In genomic region chr4:38062894-38063168, GRCh38 we compare ENCODE assay signal across 1 cellular context.
TF ChIP-seq lines count a peak whose summit lies in the region.

No MANE protein-coding gene starts in this region.

TF ChIP-seq in HepG2, 621 proteins besides CTCF, POLR2A, EP300 and RAD21 (continued from another document):
- TF ChIP-seq ZNF609 (CRISPR knock-in tag; IDR thresholded peaks at IDR 0.05; ENCODE audit: borderline replicate concordance), result peak; percentile 10; the same call in 1 of the 2 replicates
- no peak for TF ChIP-seq ZNF547 (CRISPR knock-in tag; IDR thresholded peaks at IDR 0.05)
- TF ChIP-seq FUBP1 (CRISPR knock-in tag; IDR thresholded peaks at IDR 0.05; ENCODE audit: borderline replicate concordance), result 0 out of 2 replicates have a peak, but pooled peaks have one; percentile 55
- TF ChIP-seq NONO (IDR thresholded peaks at IDR 0.05), result no peak
- TF ChIP-seq NONO (CRISPR knock-in tag; conservative IDR thresholded peaks at IDR 0.05), result no peak
- TF ChIP-seq NR2C2 (CRISPR knock-in tag; IDR thresholded peaks at IDR 0.05; ENCODE audit: borderline replicate concordance), result 0 out of 2 replicates have a peak, but pooled peaks have one; percentile 19
- no peak for TF ChIP-seq RFX3 (CRISPR knock-in tag; IDR thresholded peaks at IDR 0.05)
- TF ChIP-seq RXRB (CRISPR knock-in tag; IDR thresholded peaks at IDR 0.05; ENCODE audit: borderline replicate concordance), result no peak
- TF ChIP-seq ZBTB38 (CRISPR knock-in tag; IDR thresholded peaks at IDR 0.05), result peak; percentile 71
- TF ChIP-seq SALL1 (CRISPR knock-in tag; IDR thresholded peaks at IDR 0.05), result 0 out of 2 replicates have a peak, but pooled peaks have one; percentile 17
- TF ChIP-seq HNRNPL (IDR thresholded peaks at IDR 0.05; ENCODE audit: low read depth, low read length), result no peak
- TF ChIP-seq MNT (IDR thresholded peaks at IDR 0.05), result no peak
- peak; percentile 71; the same call in 1 of the 2 replicates for TF ChIP-seq ZBTB4 (CRISPR knock-in tag; IDR thresholded peaks at IDR 0.05; ENCODE audit: borderline replicate concordance)
